ENCODE assay signal across 1 cellular context in genomic region chr4:51835854-51836253, GRCh38.
TF ChIP-seq lines count a peak whose summit lies in the region.

No MANE protein-coding gene starts in this region.

TF ChIP-seq in GM23338, 12 proteins besides CTCF, POLR2A, EP300 and RAD21 (continued from another document):
- TF ChIP-seq ZNF462 (CRISPR knock-in tag; IDR thresholded peaks at IDR 0.05) (no peak), CREB1 (CRISPR knock-in tag; IDR thresholded peaks at IDR 0.05; ENCODE audit: low read depth) (no peak), EZH2phosphoT487 (IDR thresholded peaks at IDR 0.05; ENCODE audit: unreplicated experiment) (no peak), POLR2AphosphoS5 (IDR thresholded peaks at IDR 0.05; ENCODE audit: low read depth) (no peak), ZNF114 (CRISPR knock-in tag; IDR thresholded peaks at IDR 0.05) (no peak), ZNF331 (CRISPR knock-in tag; IDR thresholded peaks at IDR 0.05; ENCODE audit: low read depth) (no peak), EZH2 (IDR thresholded peaks at IDR 0.05; ENCODE audit: low read depth, unreplicated experiment) (no peak)
